1 cellular context compared by ENCODE assay signal in the genomic region with DNA sequence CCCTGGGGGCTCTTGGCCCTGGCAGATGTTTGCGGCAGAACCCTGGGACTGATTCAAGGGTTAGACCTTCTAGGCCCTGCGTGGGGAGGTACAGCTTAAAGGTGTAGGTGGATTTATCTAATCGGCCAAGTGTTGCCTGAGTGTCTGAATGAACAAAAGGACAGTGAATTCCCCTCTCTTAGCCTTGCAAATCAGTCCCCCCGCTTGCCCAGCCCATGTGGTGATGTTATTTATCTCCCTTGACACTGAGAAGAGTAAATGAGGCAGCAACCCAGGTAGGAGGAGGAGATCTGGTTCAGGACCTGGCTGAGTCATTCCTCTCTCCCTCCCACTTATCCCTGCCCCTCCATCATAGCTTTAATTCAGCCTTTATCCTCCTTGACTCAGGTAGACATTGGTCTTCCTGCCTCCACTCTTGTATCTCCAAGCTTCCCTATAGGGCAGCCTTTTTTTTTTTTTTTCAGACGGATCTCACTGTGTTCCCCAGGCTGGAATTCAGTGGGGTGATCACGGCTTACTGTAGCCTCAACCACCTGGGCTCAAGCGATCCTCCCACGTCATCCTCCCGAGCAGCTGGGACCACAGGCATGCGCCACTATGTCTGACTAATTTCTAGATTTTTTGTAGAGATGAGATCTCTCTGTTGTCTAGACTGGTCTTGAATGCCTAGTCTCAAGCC.
TF ChIP-seq lines count a peak whose summit lies in the region.

No MANE protein-coding gene starts in this region.

TF ChIP-seq in GM23338, 12 proteins besides CTCF, POLR2A, EP300 and RAD21 (continued from another document):
- TF ChIP-seq, protein P1, sequence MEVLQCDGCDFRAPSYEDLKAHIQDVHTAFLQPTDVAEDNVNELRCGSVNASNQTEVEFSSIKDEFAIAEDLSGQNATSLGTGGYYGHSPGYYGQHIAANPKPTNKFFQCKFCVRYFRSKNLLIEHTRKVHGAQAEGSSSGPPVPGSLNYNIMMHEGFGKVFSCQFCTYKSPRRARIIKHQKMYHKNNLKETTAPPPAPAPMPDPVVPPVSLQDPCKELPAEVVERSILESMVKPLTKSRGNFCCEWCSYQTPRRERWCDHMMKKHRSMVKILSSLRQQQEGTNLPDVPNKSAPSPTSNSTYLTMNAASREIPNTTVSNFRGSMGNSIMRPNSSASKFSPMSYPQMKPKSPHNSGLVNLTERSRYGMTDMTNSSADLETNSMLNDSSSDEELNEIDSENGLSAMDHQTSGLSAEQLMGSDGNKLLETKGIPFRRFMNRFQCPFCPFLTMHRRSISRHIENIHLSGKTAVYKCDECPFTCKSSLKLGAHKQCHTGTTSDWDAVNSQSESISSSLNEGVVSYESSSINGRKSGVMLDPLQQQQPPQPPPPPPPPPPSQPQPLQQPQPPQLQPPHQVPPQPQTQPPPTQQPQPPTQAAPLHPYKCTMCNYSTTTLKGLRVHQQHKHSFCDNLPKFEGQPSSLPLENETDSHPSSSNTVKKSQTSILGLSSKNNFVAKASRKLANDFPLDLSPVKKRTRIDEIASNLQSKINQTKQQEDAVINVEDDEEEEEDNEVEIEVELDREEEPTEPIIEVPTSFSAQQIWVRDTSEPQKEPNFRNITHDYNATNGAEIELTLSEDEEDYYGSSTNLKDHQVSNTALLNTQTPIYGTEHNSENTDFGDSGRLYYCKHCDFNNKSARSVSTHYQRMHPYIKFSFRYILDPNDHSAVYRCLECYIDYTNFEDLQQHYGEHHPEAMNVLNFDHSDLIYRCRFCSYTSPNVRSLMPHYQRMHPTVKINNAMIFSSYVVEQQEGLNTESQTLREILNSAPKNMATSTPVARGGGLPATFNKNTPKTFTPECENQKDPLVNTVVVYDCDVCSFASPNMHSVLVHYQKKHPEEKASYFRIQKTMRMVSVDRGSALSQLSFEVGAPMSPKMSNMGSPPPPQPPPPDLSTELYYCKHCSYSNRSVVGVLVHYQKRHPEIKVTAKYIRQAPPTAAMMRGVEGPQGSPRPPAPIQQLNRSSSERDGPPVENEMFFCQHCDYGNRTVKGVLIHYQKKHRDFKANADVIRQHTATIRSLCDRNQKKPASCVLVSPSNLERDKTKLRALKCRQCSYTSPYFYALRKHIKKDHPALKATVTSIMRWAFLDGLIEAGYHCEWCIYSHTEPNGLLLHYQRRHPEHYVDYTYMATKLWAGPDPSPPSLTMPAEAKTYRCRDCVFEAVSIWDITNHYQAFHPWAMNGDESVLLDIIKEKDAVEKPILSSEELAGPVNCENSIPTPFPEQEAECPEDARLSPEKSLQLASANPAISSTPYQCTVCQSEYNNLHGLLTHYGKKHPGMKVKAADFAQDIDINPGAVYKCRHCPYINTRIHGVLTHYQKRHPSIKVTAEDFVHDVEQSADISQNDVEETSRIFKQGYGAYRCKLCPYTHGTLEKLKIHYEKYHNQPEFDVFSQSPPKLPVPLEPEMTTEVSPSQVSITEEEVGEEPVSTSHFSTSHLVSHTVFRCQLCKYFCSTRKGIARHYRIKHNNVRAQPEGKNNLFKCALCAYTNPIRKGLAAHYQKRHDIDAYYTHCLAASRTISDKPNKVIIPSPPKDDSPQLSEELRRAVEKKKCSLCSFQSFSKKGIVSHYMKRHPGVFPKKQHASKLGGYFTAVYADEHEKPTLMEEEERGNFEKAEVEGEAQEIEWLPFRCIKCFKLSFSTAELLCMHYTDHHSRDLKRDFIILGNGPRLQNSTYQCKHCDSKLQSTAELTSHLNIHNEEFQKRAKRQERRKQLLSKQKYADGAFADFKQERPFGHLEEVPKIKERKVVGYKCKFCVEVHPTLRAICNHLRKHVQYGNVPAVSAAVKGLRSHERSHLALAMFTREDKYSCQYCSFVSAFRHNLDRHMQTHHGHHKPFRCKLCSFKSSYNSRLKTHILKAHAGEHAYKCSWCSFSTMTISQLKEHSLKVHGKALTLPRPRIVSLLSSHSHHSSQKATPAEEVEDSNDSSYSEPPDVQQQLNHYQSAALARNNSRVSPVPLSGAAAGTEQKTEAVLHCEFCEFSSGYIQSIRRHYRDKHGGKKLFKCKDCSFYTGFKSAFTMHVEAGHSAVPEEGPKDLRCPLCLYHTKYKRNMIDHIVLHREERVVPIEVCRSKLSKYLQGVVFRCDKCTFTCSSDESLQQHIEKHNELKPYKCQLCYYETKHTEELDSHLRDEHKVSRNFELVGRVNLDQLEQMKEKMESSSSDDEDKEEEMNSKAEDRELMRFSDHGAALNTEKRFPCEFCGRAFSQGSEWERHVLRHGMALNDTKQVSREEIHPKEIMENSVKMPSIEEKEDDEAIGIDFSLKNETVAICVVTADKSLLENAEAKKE (CRISPR knock-in tag; IDR thresholded peaks at IDR 0.05): no peak
- TF ChIP-seq JUNB (IDR thresholded peaks at IDR 0.05; ENCODE audit: unreplicated experiment) (no peak), ZNF114 (CRISPR knock-in tag; IDR thresholded peaks at IDR 0.05) (no peak), EZH2 (IDR thresholded peaks at IDR 0.05; ENCODE audit: low read depth, unreplicated experiment) (no peak), ZNF331 (CRISPR knock-in tag; IDR thresholded peaks at IDR 0.05; ENCODE audit: low read depth) (no peak)
